27 cellular contexts compared by ENCODE assay signal in the genomic region with DNA sequence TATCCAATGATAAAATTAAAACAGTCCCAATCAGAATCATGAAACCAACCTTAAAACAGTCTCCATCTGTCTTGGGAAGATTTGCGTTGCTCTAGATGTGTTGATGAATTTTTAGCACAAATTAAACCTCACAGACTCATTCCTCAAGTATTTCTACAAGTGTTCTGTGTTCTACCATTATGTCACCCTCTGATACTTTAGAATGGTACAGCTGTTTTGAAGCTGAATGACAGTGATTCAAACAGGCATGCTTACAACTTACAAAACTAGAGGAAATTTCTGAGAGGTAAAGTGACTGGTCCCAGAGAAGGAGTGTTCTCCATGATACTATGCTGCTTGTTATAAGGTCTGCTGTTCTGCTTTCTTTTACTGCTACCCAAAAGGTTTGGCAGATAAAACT. TPM values are rescaled to one million over a fixed set of nuclear protein-coding genes. Genes with fewer than 3 reads are reported as not detected.
"Had no signal": no experiment of that assay in that cellular context is flagged by ENCODE, and none has a peak within 500 bp of the region (broad histone marks: within the 10 kb centered on the region; RNA-seq: fewer than 3 reads in every experiment).

No MANE protein-coding gene starts in this region.

- H3K4me1 ChIP-seq: left lung, parathyroid adenoma, psoas muscle, right atrium auricular region, right lobe of liver, stomach, testis, thyroid gland, transverse colon, upper lobe of left lung, vagina had no signal

- DNase-seq: hypothalamus; immature natural killer cell; kidney; left colon; left lung; mesendoderm; naive thymus-derived CD8-positive, alpha-beta T cell; nucleus accumbens; psoas muscle; right lobe of liver; stimulated activated CD4-positive, alpha-beta T cell treated with anti-CD3 and anti-CD28 coated beads, Interleukin-12 subunit alpha, Interleukin-12 subunit beta, amount 100 ng/mL, for 4 hours; stimulated activated CD4-positive, alpha-beta T cell treated with anti-CD3 and anti-CD28 coated beads, Interleukin-15, amount 100 ng/mL, for 24 hours; stimulated activated CD4-positive, alpha-beta T cell treated with anti-CD3 and anti-CD28 coated beads, Interleukin-2, amount 100 ng/mL, for 24 hours; stimulated activated CD4-positive, alpha-beta T cell treated with anti-CD3 and anti-CD28 coated beads, Interleukin-4, amount 100 ng/mL, for 1 hour; stimulated activated naive B cell treated with anti-CD40 and anti-IgM and Interleukin-4, amounts not matched to agents 10 μg/mL and 1 μg/mL and 100 μg/mL, for 72 hours; stimulated activated naive CD8-positive, alpha-beta T cell treated with anti-CD3 and anti-CD28 coated beads, Interleukin-15, Interleukin-2, amounts not matched to agents 100 U/mL and 50 U/mL, for 24 hours; stomach; testis; thyroid gland; transverse colon; upper lobe of left lung had no signal

- H3K4me3 ChIP-seq: left lung, lung, psoas muscle, right atrium auricular region, right lobe of liver, skin epidermis, stomach, testis, thyroid gland, transverse colon, upper lobe of left lung, vagina had no signal

- H3K9ac ChIP-seq: parathyroid adenoma had no signal

- H3K36me3 ChIP-seq: left lung, right atrium auricular region, right lobe of liver, stomach, thyroid gland, transverse colon, upper lobe of left lung, vagina had no signal

- H3K79me2 ChIP-seq: parathyroid adenoma had no signal

- H3K9me3 ChIP-seq: left lung, psoas muscle, right atrium auricular region, right lobe of liver, stomach, testis, thyroid gland, transverse colon, upper lobe of left lung, vagina had no signal

- ATAC-seq: left colon; left lung; naive thymus-derived CD8-positive, alpha-beta T cell; right lobe of liver; stimulated activated naive B cell treated with anti-CD40 and anti-IgM and Interleukin-4, amounts not matched to agents 10 μg/mL and 1 μg/mL and 100 μg/mL, for 72 hours; stimulated activated naive CD8-positive, alpha-beta T cell treated with anti-CD3 and anti-CD28 coated beads, Interleukin-15, Interleukin-2, amounts not matched to agents 100 U/mL and 50 U/mL, for 24 hours had no signal

- H2AFZ ChIP-seq: parathyroid adenoma had no signal

- H3K27me3 ChIP-seq: left lung, right atrium auricular region, right lobe of liver, stomach, testis, thyroid gland, transverse colon, upper lobe of left lung, vagina had no signal

- H3K27ac ChIP-seq: left lung, parathyroid adenoma, psoas muscle, right atrium auricular region, right lobe of liver, skin epidermis, stomach, testis, thyroid gland, transverse colon, upper lobe of left lung, vagina had no signal

RNA-seq across cellular contexts. Expression of gene ZNF385B, which starts 58.9 kb away (rescaled TPM):
- total RNA-seq: mononuclear cell; naive thymus-derived CD8-positive, alpha-beta T cell had no signal
- polyA plus RNA-seq: immature natural killer cell; naive thymus-derived CD8-positive, alpha-beta T cell had no signal
